Comparison of ENCODE assay signal across 20 cellular contexts in the genomic region with DNA sequence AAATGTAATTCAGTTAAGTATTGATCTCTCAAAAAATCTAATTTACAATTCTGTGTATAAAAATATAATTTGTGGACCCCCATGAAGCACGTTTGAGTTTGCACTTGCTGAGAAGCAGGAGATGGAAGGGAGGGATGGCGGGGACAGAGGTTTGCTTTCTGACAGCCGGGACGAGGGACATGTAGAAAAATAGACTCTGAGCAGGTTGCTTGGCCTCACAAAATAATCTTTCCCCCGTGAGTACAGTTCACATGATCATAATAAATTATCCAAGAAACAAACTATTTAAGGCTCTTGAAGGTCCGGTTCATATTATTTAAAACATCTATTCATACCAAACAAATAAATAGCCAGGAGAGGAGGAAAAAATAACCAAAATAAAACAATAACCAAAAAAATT. TPM values are rescaled to one million over a fixed set of nuclear protein-coding genes. Genes with fewer than 3 reads are reported as not detected.
A peak's percentile ranks its signal among the peaks of the same experiment; 100 is the strongest.
DNase-seq lines count a peak whose midpoint lies in the region; ATAC-seq, FAIRE-seq and TF ChIP-seq lines count a peak whose summit lies in the region.
"Had no signal": no experiment of that assay in that cellular context is flagged by ENCODE, and none has a peak within 500 bp of the region (broad histone marks: within the 10 kb centered on the region; RNA-seq: fewer than 3 reads in every experiment).

No MANE protein-coding gene starts in this region.

- no peak overlapping the region for H3K27ac ChIP-seq in kidney (ENCODE audit: low read depth in 2 of 2, low read length in 2 of 2)
- H3K27ac ChIP-seq: BLaER1 treated with 17β-estradiol and CSF1 and Interleukin-3, amounts not matched to agents 10 nM and 100 nM had no signal

- peak overlapping the region; percentile 32 for H3K4me3 Mint-ChIP-seq in T-helper 2 cell treated with Interferon-gamma antibody and Interleukin-4, amounts not matched to agents 5 μg/mL and 100 μg/mL, for 36 hours
- H3K4me3 Mint-ChIP-seq in WTC11: peak overlapping the region; percentile 44; the same call in 1 of the 2 replicates

- no peaks in the 10 kb centered on the region for H3K9me3 Mint-ChIP-seq in T-helper 2 cell treated with Interferon-gamma antibody and Interleukin-4, amounts not matched to agents 5 μg/mL and 100 μg/mL, for 36 hours
- no peaks in the 10 kb centered on the region for H3K9me3 Mint-ChIP-seq in WTC11

- no peak for DNase-seq in T-helper 2 cell treated with Interferon-gamma antibody and Interleukin-4, amounts not matched to agents 5 μg/mL and 100 μg/mL, for 36 hours (ENCODE audit: low spot score)
- no peak for DNase-seq in T-helper 2 cell
- no peak for DNase-seq in WTC11 (ENCODE audit: low spot score)
- DNase-seq in kidney: peak; percentile 19
- peak; percentile 20 for DNase-seq in posterior vena cava (ENCODE audit: low spot score)
- no peak for DNase-seq in ACHN
- no peak for DNase-seq in NCI-H146 (lab: John Stamatoyannopoulos, UW)
- no peak for DNase-seq in NOMO-1 treated with dmso at 0.1 percent for 144 hours (lab: John Stamatoyannopoulos, UW; ENCODE audit: unreplicated experiment)
- DNase-seq: DMS79 treated with DMSO at 0.1 percent for 48 hours, H9, NCI-H1105 treated with DMSO at 0.1 percent for 48 hours, NCI-H187 treated with DMSO at 0.1 percent for 48 hours, NCI-H526 treated with DMSO at 0.1 percent for 48 hours had no signal

- intact Hi-C loops in kidney (cut with DNase I) (no loop called here), posterior vena cava (cut with DNase I) (loop anchor here in 1 of 2 donors (10.0 kb wide), 1 partner anchor 673 kb away; no protein-coding TSS in a partner anchor)

- H3K4me1 ChIP-seq in kidney (ENCODE audit: control insufficient read depth in 1 of 2, insufficient read depth in 1 of 2, low read depth in 1 of 2, low read length in 2 of 2): peaks cover 0 to 6% of the 10 kb centered on the region in 2 donors

- H3K9me3 ChIP-seq in kidney (ENCODE audit: control insufficient read depth in 1 of 2, low read length in 2 of 2): no peaks in the 10 kb centered on the region

- no peak overlapping the region for H3K9ac ChIP-seq in kidney (ENCODE audit: low read length in 2 of 2)
- H3K9ac ChIP-seq: BLaER1 treated with 17β-estradiol and CSF1 and Interleukin-3, amounts not matched to agents 10 nM and 100 nM had no signal

- peaks cover 14% of the 10 kb centered on the region for H3K4me1 Mint-ChIP-seq in T-helper 2 cell treated with Interferon-gamma antibody and Interleukin-4, amounts not matched to agents 5 μg/mL and 100 μg/mL, for 36 hours (ENCODE audit: low read depth)
- peaks cover 15% of the 10 kb centered on the region for H3K4me1 Mint-ChIP-seq in WTC11

- TF ChIP-seq CTCF in WTC11 (IDR thresholded peaks at IDR 0.05) (no peak), kidney (IDR thresholded peaks at IDR 0.05; ENCODE audit: borderline replicate concordance, extremely low read depth, insufficient read depth) (no peak)

- CTCF ChIA-PET in WTC11 (lab: Charles Lee): no interaction called here

- no peak for ATAC-seq in WTC11

- no peaks in the 10 kb centered on the region for H3K36me3 ChIP-seq in kidney (ENCODE audit: control insufficient read depth in 1 of 2, insufficient read depth in 2 of 2, low read length in 2 of 2)
- H3K36me3 ChIP-seq: BLaER1 treated with 17β-estradiol and CSF1 and Interleukin-3, amounts not matched to agents 10 nM and 100 nM had no signal

- FAIRE-seq in kidney (lab: Jason Lieb, UNC): no peak

- in situ Hi-C loops in ACHN (cut with HindIII; ENCODE audit: low pct_ligation_motif_present, low pct_unique_long_range_greater_than_20kb, low sequenced_read_pairs): no loop called here

- no peak overlapping the region for H3K27ac Mint-ChIP-seq in T-helper 2 cell treated with Interferon-gamma antibody and Interleukin-4, amounts not matched to agents 5 μg/mL and 100 μg/mL, for 36 hours
- no peak overlapping the region for H3K27ac Mint-ChIP-seq in WTC11
- H3K27ac Mint-ChIP-seq: H9, IgD-negative memory B cell had no signal

- no peaks in the 10 kb centered on the region for H3K36me3 Mint-ChIP-seq in T-helper 2 cell treated with Interferon-gamma antibody and Interleukin-4, amounts not matched to agents 5 μg/mL and 100 μg/mL, for 36 hours (ENCODE audit: low read depth)
- H3K36me3 Mint-ChIP-seq in WTC11: no peaks in the 10 kb centered on the region
- H3K36me3 Mint-ChIP-seq: IgD-negative memory B cell had no signal

- H3K4me3 ChIP-seq in kidney (ENCODE audit: low read length in 2 of 2): no peak overlapping the region

- peaks cover 69% of the 10 kb centered on the region for H3K27me3 Mint-ChIP-seq in T-helper 2 cell treated with Interferon-gamma antibody and Interleukin-4, amounts not matched to agents 5 μg/mL and 100 μg/mL, for 36 hours (ENCODE audit: low read depth)
- H3K27me3 Mint-ChIP-seq in WTC11 (ENCODE audit: low read depth): peaks cover 96% of the 10 kb centered on the region

- POLR2A ChIA-PET in WTC11 (lab: Charles Lee): no interaction called here

TF ChIP-seq in WTC11, 78 proteins besides CTCF, POLR2A, EP300 and RAD21 (continues in another document):
- TF ChIP-seq, protein P1, sequence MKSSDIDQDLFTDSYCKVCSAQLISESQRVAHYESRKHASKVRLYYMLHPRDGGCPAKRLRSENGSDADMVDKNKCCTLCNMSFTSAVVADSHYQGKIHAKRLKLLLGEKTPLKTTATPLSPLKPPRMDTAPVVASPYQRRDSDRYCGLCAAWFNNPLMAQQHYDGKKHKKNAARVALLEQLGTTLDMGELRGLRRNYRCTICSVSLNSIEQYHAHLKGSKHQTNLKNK (CRISPR knock-in tag; IDR thresholded peaks at IDR 0.05): no peak
- TF ChIP-seq, protein P2, sequence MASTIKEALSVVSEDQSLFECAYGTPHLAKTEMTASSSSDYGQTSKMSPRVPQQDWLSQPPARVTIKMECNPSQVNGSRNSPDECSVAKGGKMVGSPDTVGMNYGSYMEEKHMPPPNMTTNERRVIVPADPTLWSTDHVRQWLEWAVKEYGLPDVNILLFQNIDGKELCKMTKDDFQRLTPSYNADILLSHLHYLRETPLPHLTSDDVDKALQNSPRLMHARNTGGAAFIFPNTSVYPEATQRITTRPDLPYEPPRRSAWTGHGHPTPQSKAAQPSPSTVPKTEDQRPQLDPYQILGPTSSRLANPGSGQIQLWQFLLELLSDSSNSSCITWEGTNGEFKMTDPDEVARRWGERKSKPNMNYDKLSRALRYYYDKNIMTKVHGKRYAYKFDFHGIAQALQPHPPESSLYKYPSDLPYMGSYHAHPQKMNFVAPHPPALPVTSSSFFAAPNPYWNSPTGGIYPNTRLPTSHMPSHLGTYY (CRISPR knock-in tag; IDR thresholded peaks at IDR 0.05): no peak
- TF ChIP-seq, protein P3, sequence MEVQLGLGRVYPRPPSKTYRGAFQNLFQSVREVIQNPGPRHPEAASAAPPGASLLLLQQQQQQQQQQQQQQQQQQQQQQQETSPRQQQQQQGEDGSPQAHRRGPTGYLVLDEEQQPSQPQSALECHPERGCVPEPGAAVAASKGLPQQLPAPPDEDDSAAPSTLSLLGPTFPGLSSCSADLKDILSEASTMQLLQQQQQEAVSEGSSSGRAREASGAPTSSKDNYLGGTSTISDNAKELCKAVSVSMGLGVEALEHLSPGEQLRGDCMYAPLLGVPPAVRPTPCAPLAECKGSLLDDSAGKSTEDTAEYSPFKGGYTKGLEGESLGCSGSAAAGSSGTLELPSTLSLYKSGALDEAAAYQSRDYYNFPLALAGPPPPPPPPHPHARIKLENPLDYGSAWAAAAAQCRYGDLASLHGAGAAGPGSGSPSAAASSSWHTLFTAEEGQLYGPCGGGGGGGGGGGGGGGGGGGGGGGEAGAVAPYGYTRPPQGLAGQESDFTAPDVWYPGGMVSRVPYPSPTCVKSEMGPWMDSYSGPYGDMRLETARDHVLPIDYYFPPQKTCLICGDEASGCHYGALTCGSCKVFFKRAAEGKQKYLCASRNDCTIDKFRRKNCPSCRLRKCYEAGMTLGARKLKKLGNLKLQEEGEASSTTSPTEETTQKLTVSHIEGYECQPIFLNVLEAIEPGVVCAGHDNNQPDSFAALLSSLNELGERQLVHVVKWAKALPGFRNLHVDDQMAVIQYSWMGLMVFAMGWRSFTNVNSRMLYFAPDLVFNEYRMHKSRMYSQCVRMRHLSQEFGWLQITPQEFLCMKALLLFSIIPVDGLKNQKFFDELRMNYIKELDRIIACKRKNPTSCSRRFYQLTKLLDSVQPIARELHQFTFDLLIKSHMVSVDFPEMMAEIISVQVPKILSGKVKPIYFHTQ (CRISPR knock-in tag; IDR thresholded peaks at IDR 0.05): no peak
- TF ChIP-seq FOXP1 (CRISPR knock-in tag; IDR thresholded peaks at IDR 0.05; ENCODE audit: borderline replicate concordance) (no peak), ZNF138 (CRISPR knock-in tag; conservative IDR thresholded peaks at IDR 0.05) (no peak), CREM (CRISPR knock-in tag; IDR thresholded peaks at IDR 0.05) (no peak), ETV6 (CRISPR knock-in tag; IDR thresholded peaks at IDR 0.05) (no peak), SOX15 (CRISPR knock-in tag; IDR thresholded peaks at IDR 0.05) (no peak)
- TF ChIP-seq, protein P4, sequence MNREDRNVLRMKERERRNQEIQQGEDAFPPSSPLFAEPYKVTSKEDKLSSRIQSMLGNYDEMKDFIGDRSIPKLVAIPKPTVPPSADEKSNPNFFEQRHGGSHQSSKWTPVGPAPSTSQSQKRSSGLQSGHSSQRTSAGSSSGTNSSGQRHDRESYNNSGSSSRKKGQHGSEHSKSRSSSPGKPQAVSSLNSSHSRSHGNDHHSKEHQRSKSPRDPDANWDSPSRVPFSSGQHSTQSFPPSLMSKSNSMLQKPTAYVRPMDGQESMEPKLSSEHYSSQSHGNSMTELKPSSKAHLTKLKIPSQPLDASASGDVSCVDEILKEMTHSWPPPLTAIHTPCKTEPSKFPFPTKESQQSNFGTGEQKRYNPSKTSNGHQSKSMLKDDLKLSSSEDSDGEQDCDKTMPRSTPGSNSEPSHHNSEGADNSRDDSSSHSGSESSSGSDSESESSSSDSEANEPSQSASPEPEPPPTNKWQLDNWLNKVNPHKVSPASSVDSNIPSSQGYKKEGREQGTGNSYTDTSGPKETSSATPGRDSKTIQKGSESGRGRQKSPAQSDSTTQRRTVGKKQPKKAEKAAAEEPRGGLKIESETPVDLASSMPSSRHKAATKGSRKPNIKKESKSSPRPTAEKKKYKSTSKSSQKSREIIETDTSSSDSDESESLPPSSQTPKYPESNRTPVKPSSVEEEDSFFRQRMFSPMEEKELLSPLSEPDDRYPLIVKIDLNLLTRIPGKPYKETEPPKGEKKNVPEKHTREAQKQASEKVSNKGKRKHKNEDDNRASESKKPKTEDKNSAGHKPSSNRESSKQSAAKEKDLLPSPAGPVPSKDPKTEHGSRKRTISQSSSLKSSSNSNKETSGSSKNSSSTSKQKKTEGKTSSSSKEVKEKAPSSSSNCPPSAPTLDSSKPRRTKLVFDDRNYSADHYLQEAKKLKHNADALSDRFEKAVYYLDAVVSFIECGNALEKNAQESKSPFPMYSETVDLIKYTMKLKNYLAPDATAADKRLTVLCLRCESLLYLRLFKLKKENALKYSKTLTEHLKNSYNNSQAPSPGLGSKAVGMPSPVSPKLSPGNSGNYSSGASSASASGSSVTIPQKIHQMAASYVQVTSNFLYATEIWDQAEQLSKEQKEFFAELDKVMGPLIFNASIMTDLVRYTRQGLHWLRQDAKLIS (CRISPR knock-in tag; IDR thresholded peaks at IDR 0.05; ENCODE audit: borderline replicate concordance): no peak

RNA-seq across cellular contexts. Expression of a gene that starts 10.0 kb away (rescaled TPM):
- 0.05 to 0.37 TPM (median 0.26 TPM) in 3 replicates for total RNA-seq in WTC11 (2021)
- 15.2 TPM for total RNA-seq in kidney
- 2.0 TPM for polyA plus RNA-seq in kidney (ENCODE audit: insufficient read depth, low read depth, low replicate concordance)
- not detected for total RNA-seq in posterior vena cava
- total RNA-seq: G401, HT1080, LHCN-M2, OCI-LY7, RPMI7951 had no signal
- polyA plus RNA-seq: IgD-negative memory B cell had no signal

Comparison
In these comparisons a context has a peak if more than half of its experiments do, and no peak if none do; other contexts are left out.
1. DNase-seq: peak in kidney (single experiment) and posterior vena cava (single experiment); none in T-helper 2 cell treated with Interferon-gamma antibody and Interleukin-4, amounts not matched to agents 5 μg/mL and 100 μg/mL, for 36 hours (single experiment), T-helper 2 cell (0 of 5), WTC11 (single experiment), ACHN (single experiment), NCI-H146 (single experiment) and NOMO-1 treated with dmso at 0.1 percent for 144 hours (single experiment).
2. RNA of a gene that starts 10.0 kb away (total RNA-seq): 15.2 TPM in kidney (single experiment); 0.05 to 0.37 TPM in WTC11 and not detected in posterior vena cava; every median in the first group is over 10 times any median in the second.